18 cellular contexts compared by ENCODE assay signal in the genomic region with DNA sequence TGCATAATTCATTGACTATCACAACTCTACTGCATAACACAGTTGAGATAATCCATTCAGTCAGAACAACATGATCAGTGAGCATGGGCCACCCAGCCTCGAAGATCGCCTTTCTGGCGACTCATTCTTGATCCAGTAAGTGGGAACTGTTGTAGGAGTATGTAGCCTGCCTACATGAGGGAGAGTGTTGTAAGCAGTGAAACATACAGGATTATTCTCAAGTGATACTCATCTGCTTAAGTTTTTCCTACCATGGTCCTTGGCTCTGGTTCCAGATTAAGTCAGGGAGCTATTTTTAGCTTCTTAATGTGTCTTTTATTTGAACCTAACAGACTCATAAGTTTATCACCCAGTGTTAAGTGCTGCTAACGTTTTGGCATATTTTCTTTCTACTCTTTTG. TPM values are rescaled to one million over a fixed set of nuclear protein-coding genes. Genes with fewer than 3 reads are reported as not detected.
DNase-seq lines count a peak whose midpoint lies in the region; ATAC-seq, FAIRE-seq and TF ChIP-seq lines count a peak whose summit lies in the region.
"Had no signal": no experiment of that assay in that cellular context is flagged by ENCODE, and none has a peak within 500 bp of the region (broad histone marks: within the 10 kb centered on the region; RNA-seq: fewer than 3 reads in every experiment).

No MANE protein-coding gene starts in this region.

- intact Hi-C loops in HepG2 (cut with micrococcal nuclease; ENCODE audit: unreplicated experiment): no loop called here
- intact Hi-C loops in right lobe of liver (cut with DNase I): no loop called here
- intact Hi-C loops in head of caudate nucleus (cut with DNase I): no loop called here

- no peaks in the 10 kb centered on the region for H3K9me3 ChIP-seq in HepG2 (ENCODE audit: low read length)
- no peaks in the 10 kb centered on the region for H3K9me3 ChIP-seq in right lobe of liver
- H3K9me3 ChIP-seq in gastroesophageal sphincter: no peaks in the 10 kb centered on the region
- H3K9me3 ChIP-seq: SJCRH30, upper lobe of right lung had no signal

- H3K36me3 ChIP-seq in HepG2 (replicated peaks in 1 of 2; ENCODE audit: control insufficient read depth in 1 of 2, insufficient read depth in 2 of 2, low read length in 2 of 2) (peaks cover 14 to 74% of the 10 kb centered on the region in 2 experiments), right lobe of liver (peaks cover 3 to 72% (median 23%) of the 10 kb centered on the region in 4 donors), gastroesophageal sphincter (peaks cover 0 to 69% of the 10 kb centered on the region in 2 donors)

- no TSS peak for BruUV-seq in HepG2 (replicated peaks; lab: Mats Ljungman, UMichigan)

- no peaks in the 10 kb centered on the region for H3K36me3 Mint-ChIP-seq in glutamatergic neuron (ENCODE audit: unreplicated experiment)

- peaks cover 12% of the 10 kb centered on the region; the same call in 1 of the 2 replicates for H4K20me1 ChIP-seq in HepG2 (ENCODE audit: insufficient read depth, low read length)

- no peak overlapping the region for H3K4me2 ChIP-seq in HepG2 (ENCODE audit: low read depth, low read length)

- H2AFZ ChIP-seq in HepG2 (ENCODE audit: low read length): no peak overlapping the region

- POLR2A ChIA-PET in HepG2 (lab: Yijun Ruan, JAX): interaction anchor here (1.2 kb wide), 1 partner anchor 12 kb away, joined by 4 read pairs; no protein-coding TSS in a partner anchor

- H3K4me1 Mint-ChIP-seq in glutamatergic neuron (ENCODE audit: low read depth, unreplicated experiment): no peaks in the 10 kb centered on the region

- CTCF ChIA-PET in HepG2 (lab: Yijun Ruan, JAX; ENCODE audit: low intra/inter-chr PET ratio, low total read pairs): no interaction called here

- TF ChIP-seq EP300 in HepG2 (IDR thresholded peaks at IDR 0.05; ENCODE audit: low read depth in 2 of 2, low read length in 2 of 2) (no peak), HepG2 (CRISPR knock-in tag; IDR thresholded peaks at IDR 0.05; ENCODE audit: borderline replicate concordance) (no peak), gastroesophageal sphincter (IDR thresholded peaks at IDR 0.05) (no peak)

- ATAC-seq in HepG2: no peak
- no peak for ATAC-seq in right lobe of liver
- ATAC-seq in gastroesophageal sphincter: no peak
- no peak for ATAC-seq in HG03139 (IDR thresholded peaks at IDR 0.05; ENCODE audit: unreplicated experiment)
- ATAC-seq: upper lobe of right lung had no signal

- H3K4me3 Mint-ChIP-seq in glutamatergic neuron (ENCODE audit: unreplicated experiment): no peak overlapping the region
- H3K4me3 Mint-ChIP-seq: B cell, memory B cell had no signal

- H3K27ac Mint-ChIP-seq in glutamatergic neuron (ENCODE audit: unreplicated experiment): peak overlapping the region; percentile 22
- H3K27ac Mint-ChIP-seq: B cell, memory B cell had no signal

- no peak for TF ChIP-seq CTCF in HepG2 (CRISPR knock-in tag; IDR thresholded peaks at IDR 0.05)
- no peak for TF ChIP-seq CTCF in right lobe of liver (IDR thresholded peaks at IDR 0.05)
- TF ChIP-seq CTCF in glutamatergic neuron (IDR thresholded peaks at IDR 0.05; ENCODE audit: partially characterized antibody, unreplicated experiment): no peak
- TF ChIP-seq CTCF in gastroesophageal sphincter (IDR thresholded peaks at IDR 0.05): no peak

- no peaks in the 10 kb centered on the region for H3K27me3 Mint-ChIP-seq in glutamatergic neuron (ENCODE audit: unreplicated experiment)
- H3K27me3 Mint-ChIP-seq: B cell, memory B cell had no signal

- TF ChIP-seq RAD21 in HepG2 (CRISPR knock-in tag; IDR thresholded peaks at IDR 0.05): no peak

- DNase-seq in HepG2 (ENCODE audit: low spot score) (no peak), right lobe of liver (no peak), amniotic epithelial cell (ENCODE audit: low read depth) (peak; percentile 81), glutamatergic neuron (no peak), H54 (ENCODE audit: insufficient read length, low spot score) (no peak), head of caudate nucleus (no peak)
- DNase-seq: GOT3; MM.1S; NK-92 treated with Interleukin-12 subunit alpha and Interleukin-12 subunit beta, amount 100 ng/mL, for 24 hours; occipital lobe; SJCRH30; stimulated activated CD8-positive, alpha-beta memory T cell treated with anti-CD3 and anti-CD28 coated beads, Interleukin-4, amount 100 ng/mL, for 48 hours; upper lobe of right lung had no signal

- peaks cover 2% of the 10 kb centered on the region for H3K9me3 Mint-ChIP-seq in glutamatergic neuron (ENCODE audit: unreplicated experiment)
- H3K9me3 Mint-ChIP-seq: memory B cell had no signal

- H3K27ac ChIP-seq in HepG2 (ENCODE audit: extremely low read length, insufficient read depth, low read length) (no peak overlapping the region), right lobe of liver (no peak overlapping the region), gastroesophageal sphincter (peak overlapping the region in 1 of 4 donors; percentile 24)
- H3K27ac ChIP-seq: SJCRH30, upper lobe of right lung had no signal

- FAIRE-seq in HepG2 (lab: Jason Lieb, UNC): no peak
- no peak for FAIRE-seq in H54 (lab: Jason Lieb, UNC)
- FAIRE-seq: TTC549 had no signal

- in situ Hi-C loops in HepG2 (cut with HindIII; ENCODE audit: extremely low pct_ligation_motif_present, low pct_unique_long_range_greater_than_20kb): no loop called here

- WGBS in HepG2 (ENCODE audit: low lambda C conversion rate): over 99% methylated on average over 4 of the region's 4 CpGs
- 90% methylated on average over 4 of the region's 4 CpGs for WGBS in right lobe of liver (ENCODE audit: insufficient coverage, low coverage, low lambda C conversion rate, missing lambda C conversion rate)
- WGBS in gastroesophageal sphincter (ENCODE audit: low coverage in 1 of 2), 2 donors: 26 to 29% methylated on average over 2 to 4 of the region's 4 CpGs

- H3K27me3 ChIP-seq in HepG2 (ENCODE audit: control insufficient read depth in 1 of 2, insufficient read depth in 2 of 2, low read length in 2 of 2) (no peaks in the 10 kb centered on the region), right lobe of liver (no peaks in the 10 kb centered on the region), gastroesophageal sphincter (no peaks in the 10 kb centered on the region)
- H3K27me3 ChIP-seq: SJCRH30, upper lobe of right lung had no signal

- H3K4me3 ChIP-seq in HepG2 (replicated peaks in 1 of 3; ENCODE audit: insufficient read depth in 1 of 3, low read depth in 2 of 3, low read length in 3 of 3): no peak overlapping the region
- H3K4me3 ChIP-seq in right lobe of liver: no peak overlapping the region
- H3K4me3 ChIP-seq in gastroesophageal sphincter: no peak overlapping the region
- H3K4me3 ChIP-seq: SJCRH30, upper lobe of right lung had no signal

- peaks cover 33% of the 10 kb centered on the region for H3K79me2 ChIP-seq in HepG2 (ENCODE audit: insufficient read depth, low read length)

- TF ChIP-seq POLR2A in HepG2 (IDR thresholded peaks at IDR 0.05; ENCODE audit: insufficient read depth in 1 of 2, low read depth in 2 of 2, low read length in 2 of 2) (no peak), right lobe of liver (IDR thresholded peaks at IDR 0.05) (no peak), H54 (IDR thresholded peaks at IDR 0.05; ENCODE audit: low read depth, low read length) (no peak), gastroesophageal sphincter (IDR thresholded peaks at IDR 0.05) (no peak)

- H3K9ac ChIP-seq in HepG2 (ENCODE audit: insufficient read depth, low read depth, low read length): no peak overlapping the region

- H3K4me1 ChIP-seq in HepG2 (ENCODE audit: insufficient read depth, low read length) (no peaks in the 10 kb centered on the region), right lobe of liver (no peaks in the 10 kb centered on the region), gastroesophageal sphincter (peaks cover 0 to 47% (median 0%) of the 10 kb centered on the region in 3 donors)
- H3K4me1 ChIP-seq: SJCRH30, upper lobe of right lung had no signal

TF ChIP-seq in HepG2, 621 proteins besides CTCF, POLR2A, EP300 and RAD21:
- TF ChIP-seq POLR2AphosphoS2 (IDR thresholded peaks at IDR 0.05; ENCODE audit: low read depth, low read length) (peak; percentile 72; the same call in 1 of the 2 replicates), DPF2 (CRISPR knock-in tag; IDR thresholded peaks at IDR 0.05; ENCODE audit: borderline replicate concordance, low read depth) (no peak)

RNA-seq across cellular contexts. Expression of a gene that starts 44.0 kb away (rescaled TPM):
- total RNA-seq in HepG2 (2016; rRNA removed; fragmentation: Illumina TruSeq; extraction: Trizol): 123 and 199 TPM in 2 replicates
- total RNA-seq in HepG2 (2016; cell fraction: cytosol; rRNA removed; fragmentation: Illumina TruSeq; extraction: Trizol; ENCODE audit: low read depth): 12.5 and 18.3 TPM in 2 replicates
- 120 and 193 TPM in 2 replicates for total RNA-seq in HepG2 (2016; cell fraction: insoluble cytoplasmic fraction; rRNA removed; fragmentation: Illumina TruSeq; extraction: Trizol)
- 36.3 and 37.6 TPM in 2 replicates for total RNA-seq in HepG2 (2016; cell fraction: membrane; rRNA removed; fragmentation: Illumina TruSeq; extraction: Trizol)
- 104 and 105 TPM in 2 replicates for total RNA-seq in HepG2 (2016; cell fraction: nucleus; rRNA removed; fragmentation: Illumina TruSeq; extraction: Trizol)
- polyA plus RNA-seq in HepG2 (2011; rRNA removed): 23.6 and 26.7 TPM in 2 replicates
- 15.8 and 21.4 TPM in 2 replicates for polyA plus RNA-seq in HepG2 (2011; cell fraction: cytosol; rRNA removed)
- polyA plus RNA-seq in HepG2 (2011; cell fraction: nucleus; rRNA removed): 15.7 and 22.1 TPM in 2 replicates
- 32.9 and 35.1 TPM in 2 replicates for polyA plus RNA-seq in HepG2 (2012)
- 4.2 and 4.5 TPM in 2 replicates for polyA plus RNA-seq in HepG2 (2016; cell fraction: cytosol; fragmentation: Illumina TruSeq; extraction: Trizol; ENCODE audit: low read depth)
- 76.4 and 89.4 TPM in 2 replicates for polyA plus RNA-seq in HepG2 (2016; cell fraction: insoluble cytoplasmic fraction; fragmentation: Illumina TruSeq; extraction: Trizol; ENCODE audit: low read depth)
- polyA plus RNA-seq in HepG2 (2016; cell fraction: membrane; fragmentation: Illumina TruSeq; extraction: Trizol; ENCODE audit: low read depth): 11.3 and 11.6 TPM in 2 replicates
- 50.1 and 51.5 TPM in 2 replicates for polyA plus RNA-seq in HepG2 (2016; cell fraction: nucleus; fragmentation: Illumina TruSeq; extraction: Trizol; ENCODE audit: insufficient read depth, low read depth)
- polyA minus RNA-seq in HepG2 (2011; rRNA and poly(A)+ RNA removed; ENCODE audit: low replicate concordance): 94.2 and 347 TPM in 2 replicates
- 77.6 and 113 TPM in 2 replicates for polyA minus RNA-seq in HepG2 (2011; cell fraction: cytosol; rRNA and poly(A)+ RNA removed)
- 126 and 154 TPM in 2 replicates for polyA minus RNA-seq in HepG2 (2011; cell fraction: nucleus; rRNA and poly(A)+ RNA removed)
- 10 to 100 TPM; 29.5 to 64.3 (median 41.8) TPM for total RNA-seq in right lobe of liver
- total RNA-seq in glutamatergic neuron (ENCODE audit: unreplicated experiment): 289 TPM
- total RNA-seq in gastroesophageal sphincter: 100 to 1,000 TPM in 3 of 4 donors, 10 to 100 TPM in 1; 81.2 to 131 (median 116) TPM
